Comparison of ENCODE assay signal across 1 cellular context in the genomic region with DNA sequence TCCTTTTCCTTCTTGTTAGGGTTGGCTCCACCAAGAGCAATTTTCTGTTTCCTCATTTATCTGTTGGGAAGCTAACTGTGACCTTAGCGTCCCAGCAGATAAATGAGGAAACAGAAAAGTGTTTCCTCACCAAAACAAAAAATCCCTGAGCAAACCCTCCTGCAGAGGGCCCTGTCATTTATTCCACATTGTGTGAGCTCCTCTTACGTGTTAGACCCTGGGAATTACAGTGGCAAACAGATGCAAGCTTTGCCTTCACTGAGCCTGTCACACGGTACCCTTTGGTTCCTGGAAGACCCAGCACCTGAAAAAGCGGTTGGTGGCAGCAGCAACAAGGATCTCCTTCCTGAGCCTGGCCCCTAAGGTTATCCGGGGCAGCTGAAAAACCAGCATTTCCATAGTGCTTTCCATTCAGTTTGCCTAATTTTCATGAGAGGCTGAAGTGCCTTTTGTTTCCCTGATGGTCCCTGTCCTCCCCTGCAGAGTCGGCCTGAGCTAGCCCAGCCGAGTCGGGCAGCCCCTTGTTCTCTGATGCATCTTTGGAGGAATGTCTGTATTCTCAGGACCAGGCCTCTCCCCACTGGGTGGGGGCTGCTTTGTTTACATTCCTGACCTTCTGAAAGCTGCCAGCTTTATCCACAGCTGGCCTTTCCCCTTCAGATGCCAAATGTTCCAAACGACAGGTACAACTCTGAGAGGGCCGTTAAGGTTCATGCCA.
TF ChIP-seq lines count a peak whose summit lies in the region.

No MANE protein-coding gene starts in this region.

TF ChIP-seq in HepG2, 621 proteins besides CTCF, POLR2A, EP300 and RAD21 (continued from another document and continues in another):
- TF ChIP-seq ZNF782 (CRISPR knock-in tag; IDR thresholded peaks at IDR 0.05; ENCODE audit: borderline replicate concordance) (no peak), DNMT3B (CRISPR knock-in tag; conservative IDR thresholded peaks at IDR 0.05) (no peak; the same call in 1 of the 2 replicates), TEAD3 (CRISPR knock-in tag; optimal IDR thresholded peaks at IDR 0.05; ENCODE audit: borderline replicate concordance) (no peak), PAX8 (CRISPR knock-in tag; IDR thresholded peaks at IDR 0.05; ENCODE audit: borderline replicate concordance) (no peak; the same call in 1 of the 2 replicates), YY1 (IDR thresholded peaks at IDR 0.05; ENCODE audit: insufficient read depth, insufficient replicate concordance, low read depth, low read length) (peak; percentile 18), SRSF1 (optimal IDR thresholded peaks at IDR 0.05; ENCODE audit: low read depth, low read length) (peak; percentile 55), ZNF746 (CRISPR knock-in tag; IDR thresholded peaks at IDR 0.05) (no peak), ZGPAT (CRISPR knock-in tag; IDR thresholded peaks at IDR 0.05) (no peak), ZNF44 (CRISPR knock-in tag; IDR thresholded peaks at IDR 0.05) (no peak; the same call in 1 of the 2 replicates), ZNF235 (CRISPR knock-in tag; IDR thresholded peaks at IDR 0.05; ENCODE audit: borderline replicate concordance) (peak; percentile 83; the same call in 1 of the 2 replicates), PHF8 (CRISPR knock-in tag; IDR thresholded peaks at IDR 0.05) (peak; percentile 27; the same call in 1 of the 2 replicates), E2F1 (CRISPR knock-in tag; IDR thresholded peaks at IDR 0.05) (no peak), ZNF432 (CRISPR knock-in tag; IDR thresholded peaks at IDR 0.05; ENCODE audit: borderline replicate concordance) (no peak), ZNF333 (CRISPR knock-in tag; IDR thresholded peaks at IDR 0.05; ENCODE audit: borderline replicate concordance) (peak; percentile 51; the same call in 1 of the 2 replicates), ZNF784 (CRISPR knock-in tag; IDR thresholded peaks at IDR 0.05; ENCODE audit: borderline replicate concordance) (0 out of 2 replicates have a peak, but pooled peaks have one; percentile 16), FUBP1 (CRISPR knock-in tag; IDR thresholded peaks at IDR 0.05; ENCODE audit: borderline replicate concordance) (0 out of 2 replicates have a peak, but pooled peaks have one; percentile 72), ZNF883 (CRISPR knock-in tag; IDR thresholded peaks at IDR 0.05; ENCODE audit: not compliant biosample characterization) (peak; percentile 37), DR1 (CRISPR knock-in tag; IDR thresholded peaks at IDR 0.05) (0 out of 2 replicates have a peak, but pooled peaks have one; percentile 11), SP2 (CRISPR knock-in tag; IDR thresholded peaks at IDR 0.05) (no peak), RFX1 (IDR thresholded peaks at IDR 0.05) (no peak), ZNF724P (CRISPR knock-in tag; IDR thresholded peaks at IDR 0.05; ENCODE audit: borderline replicate concordance) (peak; percentile 21; the same call in 1 of the 2 replicates), ZBTB7B (CRISPR knock-in tag; IDR thresholded peaks at IDR 0.05) (0 out of 2 replicates have a peak, but pooled peaks have one; percentile 59), ATF7 (IDR thresholded peaks at IDR 0.05) (no peak), ATF7 (CRISPR knock-in tag; IDR thresholded peaks at IDR 0.05) (no peak), ZSCAN29 (CRISPR knock-in tag; conservative IDR thresholded peaks at IDR 0.05) (no peak; the same call in 1 of the 2 replicates), WIZ (CRISPR knock-in tag; IDR thresholded peaks at IDR 0.05) (0 out of 2 replicates have a peak, but pooled peaks have one; percentile 15), NR2F1 (CRISPR knock-in tag; IDR thresholded peaks at IDR 0.05) (peak in 1 of 2 experiments; percentile 20; a peak in 1 of 4 replicates), ZBTB39 (CRISPR knock-in tag; IDR thresholded peaks at IDR 0.05) (0 out of 2 replicates have a peak, but pooled peaks have one; percentile 14), FOXC1 (CRISPR knock-in tag; IDR thresholded peaks at IDR 0.05; ENCODE audit: borderline replicate concordance) (0 out of 2 replicates have a peak, but pooled peaks have one; percentile 18), SP5 (CRISPR knock-in tag; IDR thresholded peaks at IDR 0.05; ENCODE audit: borderline replicate concordance, low read depth) (no peak), DRAP1 (CRISPR knock-in tag; IDR thresholded peaks at IDR 0.05) (no peak), THYN1 (CRISPR knock-in tag; IDR thresholded peaks at IDR 0.05; ENCODE audit: borderline replicate concordance, low read depth) (no peak), ZNF280D (CRISPR knock-in tag; IDR thresholded peaks at IDR 0.05) (no peak)
- TF ChIP-seq, protein P1, sequence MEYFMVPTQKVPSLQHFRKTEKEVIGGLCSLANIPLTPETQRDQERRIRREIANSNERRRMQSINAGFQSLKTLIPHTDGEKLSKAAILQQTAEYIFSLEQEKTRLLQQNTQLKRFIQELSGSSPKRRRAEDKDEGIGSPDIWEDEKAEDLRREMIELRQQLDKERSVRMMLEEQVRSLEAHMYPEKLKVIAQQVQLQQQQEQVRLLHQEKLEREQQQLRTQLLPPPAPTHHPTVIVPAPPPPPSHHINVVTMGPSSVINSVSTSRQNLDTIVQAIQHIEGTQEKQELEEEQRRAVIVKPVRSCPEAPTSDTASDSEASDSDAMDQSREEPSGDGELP (IDR thresholded peaks at IDR 0.05; ENCODE audit: borderline replicate concordance, low read depth) = peak; percentile 26
- TF ChIP-seq, protein P2, sequence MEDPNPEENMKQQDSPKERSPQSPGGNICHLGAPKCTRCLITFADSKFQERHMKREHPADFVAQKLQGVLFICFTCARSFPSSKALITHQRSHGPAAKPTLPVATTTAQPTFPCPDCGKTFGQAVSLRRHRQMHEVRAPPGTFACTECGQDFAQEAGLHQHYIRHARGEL (CRISPR knock-in tag; IDR thresholded peaks at IDR 0.05) = 0 out of 2 replicates have a peak, but pooled peaks have one; percentile 21
- TF ChIP-seq, protein P3, sequence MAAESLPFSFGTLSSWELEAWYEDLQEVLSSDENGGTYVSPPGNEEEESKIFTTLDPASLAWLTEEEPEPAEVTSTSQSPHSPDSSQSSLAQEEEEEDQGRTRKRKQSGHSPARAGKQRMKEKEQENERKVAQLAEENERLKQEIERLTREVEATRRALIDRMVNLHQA (CRISPR knock-in tag; IDR thresholded peaks at IDR 0.05) = no peak
- TF ChIP-seq, protein P4, sequence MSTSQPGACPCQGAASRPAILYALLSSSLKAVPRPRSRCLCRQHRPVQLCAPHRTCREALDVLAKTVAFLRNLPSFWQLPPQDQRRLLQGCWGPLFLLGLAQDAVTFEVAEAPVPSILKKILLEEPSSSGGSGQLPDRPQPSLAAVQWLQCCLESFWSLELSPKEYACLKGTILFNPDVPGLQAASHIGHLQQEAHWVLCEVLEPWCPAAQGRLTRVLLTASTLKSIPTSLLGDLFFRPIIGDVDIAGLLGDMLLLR (CRISPR knock-in tag; IDR thresholded peaks at IDR 0.05) = 0 out of 2 replicates have a peak, but pooled peaks have one; percentile 29
- TF ChIP-seq, protein P5, sequence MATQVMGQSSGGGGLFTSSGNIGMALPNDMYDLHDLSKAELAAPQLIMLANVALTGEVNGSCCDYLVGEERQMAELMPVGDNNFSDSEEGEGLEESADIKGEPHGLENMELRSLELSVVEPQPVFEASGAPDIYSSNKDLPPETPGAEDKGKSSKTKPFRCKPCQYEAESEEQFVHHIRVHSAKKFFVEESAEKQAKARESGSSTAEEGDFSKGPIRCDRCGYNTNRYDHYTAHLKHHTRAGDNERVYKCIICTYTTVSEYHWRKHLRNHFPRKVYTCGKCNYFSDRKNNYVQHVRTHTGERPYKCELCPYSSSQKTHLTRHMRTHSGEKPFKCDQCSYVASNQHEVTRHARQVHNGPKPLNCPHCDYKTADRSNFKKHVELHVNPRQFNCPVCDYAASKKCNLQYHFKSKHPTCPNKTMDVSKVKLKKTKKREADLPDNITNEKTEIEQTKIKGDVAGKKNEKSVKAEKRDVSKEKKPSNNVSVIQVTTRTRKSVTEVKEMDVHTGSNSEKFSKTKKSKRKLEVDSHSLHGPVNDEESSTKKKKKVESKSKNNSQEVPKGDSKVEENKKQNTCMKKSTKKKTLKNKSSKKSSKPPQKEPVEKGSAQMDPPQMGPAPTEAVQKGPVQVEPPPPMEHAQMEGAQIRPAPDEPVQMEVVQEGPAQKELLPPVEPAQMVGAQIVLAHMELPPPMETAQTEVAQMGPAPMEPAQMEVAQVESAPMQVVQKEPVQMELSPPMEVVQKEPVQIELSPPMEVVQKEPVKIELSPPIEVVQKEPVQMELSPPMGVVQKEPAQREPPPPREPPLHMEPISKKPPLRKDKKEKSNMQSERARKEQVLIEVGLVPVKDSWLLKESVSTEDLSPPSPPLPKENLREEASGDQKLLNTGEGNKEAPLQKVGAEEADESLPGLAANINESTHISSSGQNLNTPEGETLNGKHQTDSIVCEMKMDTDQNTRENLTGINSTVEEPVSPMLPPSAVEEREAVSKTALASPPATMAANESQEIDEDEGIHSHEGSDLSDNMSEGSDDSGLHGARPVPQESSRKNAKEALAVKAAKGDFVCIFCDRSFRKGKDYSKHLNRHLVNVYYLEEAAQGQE (IDR thresholded peaks at IDR 0.05; ENCODE audit: borderline replicate concordance in 1 of 2, low read depth in 1 of 2, low read length in 2 of 2) = peak in 1 of 2 experiments; percentile 8; a peak in 1 of 4 replicates
